ENCODE assay signal across 23 cellular contexts in genomic region chr10:132059760-132060508, GRCh38.
DNase-seq lines count a peak whose midpoint lies in the region; ATAC-seq lines count a peak whose summit lies in the region.
"Had no signal": no experiment of that assay in that cellular context is flagged by ENCODE, and none has a peak within 500 bp of the region (broad histone marks: within the 10 kb centered on the region; RNA-seq: fewer than 3 reads in every experiment).

No MANE protein-coding gene starts in this region.

- 0 out of 22 replicates have a peak overlapping the region, but pooled peaks of 1 of the 11 experiments have one; percentile 50 for H3K9ac ChIP-seq in BLaER1 treated with 17β-estradiol and CSF1 and Interleukin-3, amounts not matched to agents 10 nM and 100 nM

- H3K27ac ChIP-seq in BLaER1 treated with 17β-estradiol and CSF1 and Interleukin-3, amounts not matched to agents 10 nM and 100 nM: peak overlapping the region in 2 of 11 experiments; percentile 55 to 77; a peak in 2 of 22 replicates
- H3K27ac ChIP-seq: colonic mucosa, gastroesophageal sphincter, Peyer's patch had no signal

- H4K20me1 ChIP-seq in BLaER1 treated with 17β-estradiol and CSF1 and Interleukin-3, amounts not matched to agents 10 nM and 100 nM: peaks cover 0 to 31% (median 5%) of the 10 kb centered on the region in 11 experiments; a peak in 6 of 22 replicates

- peak; percentile 20 for DNase-seq in NCI-H526 treated with DMSO at 0.1 percent for 48 hours (lab: John Stamatoyannopoulos, UW)
- peak; percentile 88 for DNase-seq in globus pallidus (ENCODE audit: low spot score)
- DNase-seq in putamen (ENCODE audit: low spot score): peak; percentile 69
- no peak for DNase-seq in NCI-H1092 (lab: John Stamatoyannopoulos, UW)
- DNase-seq: activated CD4-positive, alpha-beta T cell treated with anti-CD3 and anti-CD28 coated beads, Interleukin-2, amount 10 ng/mL, durations not matched to agents 24 days and 14 days; colonic mucosa; DMS 273 treated with DMSO at 0.1 percent for 48 hours; Karpas-422; kidney; NCI-H1105; NCI-H2081; NK-92 treated with Interleukin-12 subunit alpha and Interleukin-12 subunit beta, amount 100 ng/mL, for 24 hours; right cardiac atrium; stimulated activated CD4-positive, alpha-beta T cell treated with anti-CD3 and anti-CD28 coated beads, Interleukin-15, amount 100 ng/mL, for 24 hours had no signal

- H3K9me3 ChIP-seq in BLaER1 treated with 17β-estradiol and CSF1 and Interleukin-3, amounts not matched to agents 10 nM and 100 nM (replicated peaks in 1 of 11): no peaks in the 10 kb centered on the region
- H3K9me3 ChIP-seq: colonic mucosa, gastroesophageal sphincter, Peyer's patch had no signal

- ATAC-seq in HG03095 (IDR thresholded peaks at IDR 0.05; ENCODE audit: unreplicated experiment) (no peak), HG02870 (IDR thresholded peaks at IDR 0.05; ENCODE audit: unreplicated experiment) (no peak), HG03108 (IDR thresholded peaks at IDR 0.05; ENCODE audit: unreplicated experiment) (no peak)
- ATAC-seq: activated T-helper 17 cell treated with anti-CD3 and anti-CD28 coated beads, Interleukin-2, amount 50 U/mL, for 72 hours; gastroesophageal sphincter; HCT116; right cardiac atrium had no signal

- H3K4me1 ChIP-seq in BLaER1 treated with 17β-estradiol and CSF1 and Interleukin-3, amounts not matched to agents 10 nM and 100 nM: peaks cover 8 to 59% (median 52%) of the 10 kb centered on the region in 10 experiments; a peak in 18 of 20 replicates
- H3K4me1 ChIP-seq: colonic mucosa, Peyer's patch had no signal

- H3K4me2 ChIP-seq in BLaER1 treated with 17β-estradiol and CSF1 and Interleukin-3, amounts not matched to agents 10 nM and 100 nM: peak overlapping the region in 8 of 11 experiments; percentile 70 to 84 (median 76); a peak in 16 of 22 replicates

- no peak overlapping the region for H3K4me3 ChIP-seq in BLaER1 treated with 17β-estradiol and CSF1 and Interleukin-3, amounts not matched to agents 10 nM and 100 nM
- H3K4me3 ChIP-seq: colonic mucosa, gastroesophageal sphincter, lung, Peyer's patch had no signal

- no peaks in the 10 kb centered on the region for H3K36me3 ChIP-seq in BLaER1 treated with 17β-estradiol and CSF1 and Interleukin-3, amounts not matched to agents 10 nM and 100 nM
- H3K36me3 ChIP-seq: colonic mucosa, gastroesophageal sphincter, Peyer's patch had no signal

- H3K27me3 ChIP-seq in BLaER1 treated with 17β-estradiol and CSF1 and Interleukin-3, amounts not matched to agents 10 nM and 100 nM: peaks cover 0 to 27% (median 6%) of the 10 kb centered on the region in 11 experiments; a peak in 15 of 22 replicates
- H3K27me3 ChIP-seq: colonic mucosa, gastroesophageal sphincter, Peyer's patch had no signal
